ENCODE assay signal across 14 cellular contexts in the genomic region with DNA sequence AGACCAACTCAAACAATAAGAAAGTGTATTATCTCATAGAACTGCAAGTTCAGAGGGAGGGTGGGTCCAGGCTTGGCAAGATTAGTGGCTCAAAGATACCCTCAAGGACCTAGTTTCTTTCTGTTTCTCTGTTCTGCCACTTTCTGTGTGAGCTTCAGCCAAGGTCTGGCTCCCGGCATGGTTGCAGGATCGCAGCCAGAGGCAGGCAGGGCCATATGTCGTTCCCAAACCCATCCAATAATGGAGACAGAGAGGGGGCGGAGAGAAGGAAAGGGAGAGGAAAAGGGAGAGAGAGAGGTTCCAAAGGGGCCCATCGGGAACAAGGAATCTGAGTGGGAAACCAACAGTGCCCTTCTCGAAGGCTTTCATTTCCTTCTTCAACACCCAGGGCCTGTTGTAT.
DNase-seq lines count a peak whose midpoint lies in the region; TF ChIP-seq lines count a peak whose summit lies in the region.
"Had no signal": no experiment of that assay in that cellular context is flagged by ENCODE, and none has a peak within 500 bp of the region (broad histone marks: within the 10 kb centered on the region; RNA-seq: fewer than 3 reads in every experiment).

No MANE protein-coding gene starts in this region.

- no peak for TF ChIP-seq EP300 in suprapubic skin (IDR thresholded peaks at IDR 0.05)

- intact Hi-C loops in ascending aorta (cut with DNase I) (loop anchor here (2.0 to 10.0 kb wide), 6 partner anchors 99 to 619 kb away; a partner anchor contains a TSS), OCI-LY7 (cut with micrococcal nuclease; ENCODE audit: unreplicated experiment) (loop anchor here (1.0 to 10.0 kb wide), 3 partner anchors 212 to 509 kb away; no protein-coding TSS in a partner anchor)

- H3K36me3 ChIP-seq in ascending aorta, result no peaks in the 10 kb centered on the region
- H3K36me3 ChIP-seq in mesenchymal stem cell (ENCODE audit: control insufficient read depth in 1 of 2, insufficient read depth in 2 of 2, low read depth in 1 of 2, low read length in 2 of 2), result no peaks in the 10 kb centered on the region
- no peaks in the 10 kb centered on the region for H3K36me3 ChIP-seq in OCI-LY7 (ENCODE audit: insufficient read depth, low read length)
- H3K36me3 ChIP-seq in suprapubic skin, result no peaks in the 10 kb centered on the region
- H3K36me3 ChIP-seq: ovary, tibial artery had no signal

- H3K27ac Mint-ChIP-seq in HFFc6, result no peak overlapping the region
- H3K27ac Mint-ChIP-seq: mesothelial cell of epicardium had no signal

- H3K4me1 ChIP-seq in ascending aorta, result peaks cover 0 to 4% of the 10 kb centered on the region in 2 donors
- peaks cover 5% of the 10 kb centered on the region for H3K4me1 ChIP-seq in mesenchymal stem cell (ENCODE audit: control insufficient read depth, insufficient read depth, low read depth, low read length)
- H3K4me1 ChIP-seq in OCI-LY7 (ENCODE audit: insufficient read depth, low read length, poor library complexity, severe bottlenecking), result no peaks in the 10 kb centered on the region
- H3K4me1 ChIP-seq in suprapubic skin, result peaks cover 16% of the 10 kb centered on the region

- H3K36me3 Mint-ChIP-seq in HFFc6 (ENCODE audit: low read depth), result no peaks in the 10 kb centered on the region
- H3K36me3 Mint-ChIP-seq: mesothelial cell of epicardium had no signal

- H3K9ac ChIP-seq in mesenchymal stem cell (ENCODE audit: low read length), result peak overlapping the region; percentile 71

- H2AFZ ChIP-seq in mesenchymal stem cell (ENCODE audit: low read depth, low read length) (no peak overlapping the region), OCI-LY7 (ENCODE audit: low read length) (no peak overlapping the region)

- peaks cover 16% of the 10 kb centered on the region for H3K27me3 Mint-ChIP-seq in HFFc6 (ENCODE audit: insufficient read depth)

- no peak overlapping the region for H2BK15ac ChIP-seq in mesenchymal stem cell (ENCODE audit: low read depth, poor library complexity, severe bottlenecking)

- WGBS in mesenchymal stem cell, result 91% methylated on average over 4 of the region's 6 CpGs
- 31% methylated on average over 6 of the region's 6 CpGs for WGBS in suprapubic skin

- H3K27ac ChIP-seq in ascending aorta (no peak overlapping the region), mesenchymal stem cell (ENCODE audit: low read length, poor library complexity, severe bottlenecking) (no peak overlapping the region), OCI-LY7 (ENCODE audit: low read depth, low read length, poor library complexity, severe bottlenecking) (no peak overlapping the region), suprapubic skin (no peak overlapping the region)
- H3K27ac ChIP-seq: HL-60, ovary, tibial artery had no signal

- H3K9me2 ChIP-seq in OCI-LY7 (ENCODE audit: insufficient read depth, low read length), result no peaks in the 10 kb centered on the region

- H3K79me1 ChIP-seq in mesenchymal stem cell (replicated peaks; ENCODE audit: low read length, poor library complexity, severe bottlenecking), result no peaks in the 10 kb centered on the region

- H3K18ac ChIP-seq in mesenchymal stem cell (ENCODE audit: low read depth in 1 of 2, low read length in 2 of 2), result no peak overlapping the region

- H2BK120ac ChIP-seq in mesenchymal stem cell (ENCODE audit: low read depth, low read length), result no peak overlapping the region

- H4K8ac ChIP-seq in mesenchymal stem cell (ENCODE audit: low read length), result no peak overlapping the region

- no peak overlapping the region for H2AK5ac ChIP-seq in mesenchymal stem cell (ENCODE audit: low read length, severe bottlenecking)

- H3K27me3 ChIP-seq in ascending aorta (no peaks in the 10 kb centered on the region), mesenchymal stem cell (ENCODE audit: control insufficient read depth in 1 of 2, insufficient read depth in 1 of 2, low read length in 2 of 2) (peaks cover 0 to 5% of the 10 kb centered on the region in 2 experiments), suprapubic skin (no peaks in the 10 kb centered on the region)
- H3K27me3 ChIP-seq: ovary, tibial artery had no signal

- peak overlapping the region; percentile 32 for H3K4me3 ChIP-seq in AG04449 (ENCODE audit: low read depth, low read length)
- H3K4me3 ChIP-seq in ascending aorta, result peak overlapping the region; percentile 14 to 21
- peak overlapping the region in 1 of 2 experiments; percentile 70 for H3K4me3 ChIP-seq in mesenchymal stem cell (ENCODE audit: insufficient read depth in 1 of 2, low read depth in 1 of 2, low read length in 2 of 2)
- H3K4me3 ChIP-seq in OCI-LY7 (ENCODE audit: low read depth, low read length, poor library complexity, severe bottlenecking), result no peak overlapping the region
- H3K4me3 ChIP-seq in suprapubic skin, result no peak overlapping the region
- H3K4me3 ChIP-seq: ovary, tibial artery had no signal

- peaks cover 29% of the 10 kb centered on the region for H3K4me1 Mint-ChIP-seq in HFFc6 (ENCODE audit: low read depth)

- no peaks in the 10 kb centered on the region for H3K79me2 ChIP-seq in OCI-LY7 (ENCODE audit: insufficient read depth, low read depth, low read length)

- no peak overlapping the region for H3K14ac ChIP-seq in mesenchymal stem cell (ENCODE audit: low read length in 2 of 2)

- H4K20me1 ChIP-seq in OCI-LY7 (ENCODE audit: insufficient read depth, low read length), result no peaks in the 10 kb centered on the region

- no peaks in the 10 kb centered on the region for H3K9me3 Mint-ChIP-seq in HFFc6
- H3K9me3 Mint-ChIP-seq: mesothelial cell of epicardium had no signal

- H3K4me2 ChIP-seq in mesenchymal stem cell (ENCODE audit: low read length, poor library complexity, severe bottlenecking), result no peak overlapping the region
- H3K4me2 ChIP-seq in OCI-LY7 (ENCODE audit: low read length), result no peak overlapping the region

- BruUV-seq in OCI-LY7 (replicated peaks; lab: Mats Ljungman, UMichigan), result no TSS peak

- no peak overlapping the region for H2BK12ac ChIP-seq in mesenchymal stem cell (ENCODE audit: low read length in 2 of 2)

- TF ChIP-seq POLR2A in suprapubic skin (IDR thresholded peaks at IDR 0.05), result no peak

- peak overlapping the region; percentile 70 for H3K4me3 Mint-ChIP-seq in HFFc6
- H3K4me3 Mint-ChIP-seq: mesothelial cell of epicardium had no signal

- CTCF ChIA-PET in AG04449 (lab: Yijun Ruan, JAX), result no interaction called here
- CTCF ChIA-PET in OCI-LY7 (lab: Charles Lee; ENCODE audit: unreplicated experiment), result interaction anchor here (0.9 kb wide), 1 partner anchor 28 kb away, joined by 3 read pairs; no protein-coding TSS in a partner anchor

- H3K9me3 ChIP-seq in ascending aorta, result no peaks in the 10 kb centered on the region
- no peaks in the 10 kb centered on the region for H3K9me3 ChIP-seq in mesenchymal stem cell (ENCODE audit: control insufficient read depth, low read length)
- H3K9me3 ChIP-seq in OCI-LY7 (ENCODE audit: low read length), result no peaks in the 10 kb centered on the region
- no peaks in the 10 kb centered on the region for H3K9me3 ChIP-seq in suprapubic skin
- H3K9me3 ChIP-seq: ovary, tibial artery had no signal

- no peak overlapping the region for H4K91ac ChIP-seq in mesenchymal stem cell (ENCODE audit: low read length)

- POLR2A ChIA-PET in AG04449 (lab: Yijun Ruan, JAX), result no interaction called here
- POLR2A ChIA-PET in OCI-LY7 (lab: Charles Lee), result interaction anchor here (0.7 kb wide), 1 partner anchor 33 kb away, joined by 3 read pairs; no protein-coding TSS in a partner anchor

- TF ChIP-seq CTCF in AG04449 (IDR thresholded peaks at IDR 0.05; ENCODE audit: insufficient read depth, low read length, missing control alignments), result no peak
- no peak for TF ChIP-seq CTCF in HFFc6 (IDR thresholded peaks at IDR 0.05)
- TF ChIP-seq CTCF in ascending aorta (IDR thresholded peaks at IDR 0.05), result no peak
- TF ChIP-seq CTCF in OCI-LY7 (conservative IDR thresholded peaks at IDR 0.05; ENCODE audit: low read length), result no peak
- TF ChIP-seq CTCF in suprapubic skin (IDR thresholded peaks at IDR 0.05), result no peak

- no peak overlapping the region for H2BK5ac ChIP-seq in mesenchymal stem cell (ENCODE audit: low read depth, low read length, poor library complexity, severe bottlenecking)

- no peak overlapping the region for H3K23ac ChIP-seq in mesenchymal stem cell (ENCODE audit: low read length in 2 of 2)

- DNase-seq in AG04449 (ENCODE audit: low read depth, low spot score) (no peak), HFFc6 (no peak), ascending aorta (ENCODE audit: low spot score in 2 of 2) (no peak), mesenchymal stem cell (no peak), A172 (ENCODE audit: low spot score) (no peak), OCI-LY7 (ENCODE audit: low spot score) (no peak), NCI-H146 treated with DMSO at 0.1 percent for 48 hours (lab: John Stamatoyannopoulos, UW; ENCODE audit: unreplicated experiment) (no peak), suprapubic skin (ENCODE audit: low spot score in 2 of 2) (no peak)
- DNase-seq: activated CD4-positive, alpha-beta T cell treated with anti-CD3 and anti-CD28 coated beads for 1 hour; effector CD8-positive, alpha-beta T cell; tibial artery had no signal

- no peak overlapping the region for H3K4ac ChIP-seq in mesenchymal stem cell (ENCODE audit: low read depth in 1 of 2, low read length in 2 of 2)

Comparison
In these comparisons a context has a peak if more than half of its experiments do, and no peak if none do; other contexts are left out.
1. H3K4me3 ChIP-seq: peak in AG04449 (single experiment) and ascending aorta (2 of 2); none in OCI-LY7 (single experiment) and suprapubic skin (single experiment).